Comparison of ENCODE assay signal across 15 cellular contexts in the genomic region with DNA sequence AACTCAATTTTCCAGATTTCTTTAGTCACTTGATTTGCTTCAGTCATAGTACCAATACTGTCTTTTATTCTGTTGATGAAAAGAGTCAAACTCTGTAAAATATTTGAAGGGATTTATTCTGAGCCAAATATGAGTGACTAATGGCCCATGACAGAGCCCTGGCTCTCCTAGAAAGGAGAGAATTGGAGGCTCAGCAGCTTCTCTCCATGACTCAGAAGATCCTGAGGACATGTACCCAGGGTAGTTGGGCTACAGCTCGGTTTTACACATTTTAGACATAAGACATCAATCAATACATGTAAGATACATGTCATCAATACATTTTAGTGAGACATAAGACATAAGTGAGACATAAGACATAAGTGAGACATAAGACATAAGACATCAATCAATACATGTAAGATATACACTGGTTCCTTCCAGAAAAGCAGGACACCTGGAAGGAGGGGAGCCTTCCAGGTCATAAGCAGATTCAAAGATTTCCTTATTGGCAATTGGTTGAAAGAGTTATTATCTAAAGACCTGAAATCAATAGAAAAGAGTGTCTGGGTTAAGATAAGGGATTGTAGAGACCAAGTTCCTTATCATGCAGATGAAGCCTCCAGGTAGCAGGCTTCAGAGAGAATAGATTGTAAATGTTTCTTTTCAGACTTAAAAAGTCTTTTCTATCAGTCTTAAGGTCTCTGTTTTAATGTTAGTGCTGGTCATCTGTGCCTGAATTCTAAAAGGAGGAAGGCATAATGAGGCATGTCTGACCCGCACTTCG.
DNase-seq lines count a peak whose midpoint lies in the region; ATAC-seq and TF ChIP-seq lines count a peak whose summit lies in the region.
"Had no signal": no experiment of that assay in that cellular context is flagged by ENCODE, and none has a peak within 500 bp of the region (broad histone marks: within the 10 kb centered on the region; RNA-seq: fewer than 3 reads in every experiment).

No MANE protein-coding gene starts in this region.

- intact Hi-C loops in esophagus muscularis mucosa (cut with DNase I) = no loop called here

- H3K27ac ChIP-seq in OCI-LY1 (ENCODE audit: low read depth, low read length, poor library complexity, severe bottlenecking) (peak overlapping the region; percentile 80), esophagus muscularis mucosa (replicated peaks in 1 of 4) (peak overlapping the region; percentile 40 to 56 (median 43)), rectal smooth muscle tissue (ENCODE audit: low read depth, low read length) (peak overlapping the region; percentile 7)

- no peaks in the 10 kb centered on the region for H3K36me3 Mint-ChIP-seq in natural killer cell treated with Interleukin-12 subunit alpha and Interleukin-12 subunit beta and Interleukin-15 and Interleukin-18, amount 100 ng/mL, for 72 hours
- H3K36me3 Mint-ChIP-seq: mesothelial cell of epicardium had no signal

- H3K4me3 Mint-ChIP-seq in natural killer cell treated with Interleukin-12 subunit alpha and Interleukin-12 subunit beta and Interleukin-15 and Interleukin-18, amount 100 ng/mL, for 72 hours = no peak overlapping the region
- H3K4me3 Mint-ChIP-seq: activated naive CD8-positive, alpha-beta T cell treated with anti-CD3 and anti-CD28 coated beads for 36 hours; mesothelial cell of epicardium had no signal

- peak; percentile 25 for DNase-seq in GM04504 (ENCODE audit: low read depth)
- DNase-seq in esophagus muscularis mucosa (ENCODE audit: extremely low spot score) = no peak
- no peak for DNase-seq in natural killer cell treated with Interleukin-12 subunit alpha and Interleukin-12 subunit beta and Interleukin-15 and Interleukin-18, amount 100 ng/mL, for 72 hours (ENCODE audit: low spot score)
- DNase-seq in SK-N-DZ (ENCODE audit: low spot score) = no peak
- DNase-seq: activated naive CD8-positive, alpha-beta T cell treated with anti-CD3 and anti-CD28 coated beads for 36 hours; dorsolateral prefrontal cortex; GOT3; hypothalamus; stimulated activated CD4-positive, alpha-beta T cell treated with anti-CD3 and anti-CD28 coated beads, Interleukin-2, amount 100 ng/mL, for 48 hours; stimulated activated naive CD4-positive, alpha-beta T cell treated with Interleukin-2 at 50 U/mL for 16 hours; T-helper 2 cell had no signal

- H3K27me3 Mint-ChIP-seq in natural killer cell treated with Interleukin-12 subunit alpha and Interleukin-12 subunit beta and Interleukin-15 and Interleukin-18, amount 100 ng/mL, for 72 hours = peaks cover 4 to 6% of the 10 kb centered on the region in 2 donors

- no peaks in the 10 kb centered on the region for H3K79me2 ChIP-seq in OCI-LY1 (ENCODE audit: insufficient read depth, low read length)

- H3K9ac ChIP-seq in OCI-LY1 (ENCODE audit: low read length) (no peak overlapping the region; the same call in 1 of the 2 replicates), rectal smooth muscle tissue (ENCODE audit: low read length) (no peak overlapping the region)

- H3K36me3 ChIP-seq in OCI-LY1 (ENCODE audit: insufficient read depth, low read length) (no peaks in the 10 kb centered on the region), esophagus muscularis mucosa (no peaks in the 10 kb centered on the region), rectal smooth muscle tissue (ENCODE audit: control insufficient read depth, insufficient read depth, low read length) (no peaks in the 10 kb centered on the region)

- H3K27ac Mint-ChIP-seq in natural killer cell treated with Interleukin-12 subunit alpha and Interleukin-12 subunit beta and Interleukin-15 and Interleukin-18, amount 100 ng/mL, for 72 hours = no peak overlapping the region
- H3K27ac Mint-ChIP-seq: mesothelial cell of epicardium had no signal

- no peak overlapping the region for H3K4me2 ChIP-seq in OCI-LY1 (ENCODE audit: low read length)

- H3K4me1 ChIP-seq in OCI-LY1 (ENCODE audit: insufficient read depth, low read length, severe bottlenecking) (peaks cover 65% of the 10 kb centered on the region), esophagus muscularis mucosa (peaks cover 20 to 35% (median 24%) of the 10 kb centered on the region in 4 donors), rectal smooth muscle tissue (ENCODE audit: control insufficient read depth, insufficient read depth, low read length) (peaks cover 18% of the 10 kb centered on the region)

- no peaks in the 10 kb centered on the region for H3K27me3 ChIP-seq in OCI-LY1 (ENCODE audit: insufficient read depth, low read length)
- no peaks in the 10 kb centered on the region for H3K27me3 ChIP-seq in esophagus muscularis mucosa
- no peaks in the 10 kb centered on the region for H3K27me3 ChIP-seq in rectal smooth muscle tissue (ENCODE audit: control insufficient read depth, insufficient read depth, low read length)
- H3K27me3 ChIP-seq: dorsolateral prefrontal cortex had no signal

- WGBS in esophagus muscularis mucosa = 84% methylated on average over 3 of the region's 3 CpGs

- ATAC-seq in HG03354 (IDR thresholded peaks at IDR 0.05; ENCODE audit: poor library complexity, severe bottlenecking, unreplicated experiment) = no peak
- ATAC-seq in natural killer cell treated with Interleukin-12 subunit alpha and Interleukin-12 subunit beta and Interleukin-15 and Interleukin-18, amount 100 ng/mL, for 72 hours = no peak

- peaks cover 3% of the 10 kb centered on the region for H3K9me3 Mint-ChIP-seq in natural killer cell treated with Interleukin-12 subunit alpha and Interleukin-12 subunit beta and Interleukin-15 and Interleukin-18, amount 100 ng/mL, for 72 hours
- H3K9me3 Mint-ChIP-seq: activated naive CD8-positive, alpha-beta T cell treated with anti-CD3 and anti-CD28 coated beads for 36 hours; mesothelial cell of epicardium had no signal

- H2AFZ ChIP-seq in OCI-LY1 (ENCODE audit: low read length) = no peak overlapping the region

- TF ChIP-seq POLR2A in esophagus muscularis mucosa (IDR thresholded peaks at IDR 0.05; ENCODE audit: low read depth) = no peak

- no peaks in the 10 kb centered on the region for H3K9me2 ChIP-seq in OCI-LY1 (ENCODE audit: low read depth, low read length)

- H3K4me3 ChIP-seq in OCI-LY1 (ENCODE audit: low read depth, low read length, poor library complexity, severe bottlenecking) (no peak overlapping the region), esophagus muscularis mucosa (no peak overlapping the region), rectal smooth muscle tissue (ENCODE audit: low read length) (no peak overlapping the region)
- H3K4me3 ChIP-seq: dorsolateral prefrontal cortex had no signal

- H3F3A ChIP-seq in OCI-LY1 (ENCODE audit: insufficient read depth, low read length) = no peaks in the 10 kb centered on the region

- H3K4me1 Mint-ChIP-seq in natural killer cell treated with Interleukin-12 subunit alpha and Interleukin-12 subunit beta and Interleukin-15 and Interleukin-18, amount 100 ng/mL, for 72 hours (ENCODE audit: low read depth in 2 of 2) = peaks cover 0 to 5% of the 10 kb centered on the region in 2 donors

- no peaks in the 10 kb centered on the region for H4K20me1 ChIP-seq in OCI-LY1 (ENCODE audit: insufficient read depth, low read length)

- TF ChIP-seq EP300 in esophagus muscularis mucosa (IDR thresholded peaks at IDR 0.05) = no peak

- H3K9me3 ChIP-seq in OCI-LY1 (ENCODE audit: low read length) (no peaks in the 10 kb centered on the region), esophagus muscularis mucosa (no peaks in the 10 kb centered on the region)

- TF ChIP-seq CTCF in OCI-LY1 (IDR thresholded peaks at IDR 0.05; ENCODE audit: low read length) = no peak
- no peak for TF ChIP-seq CTCF in esophagus muscularis mucosa (IDR thresholded peaks at IDR 0.05)

Comparison
In these comparisons a context has a peak if more than half of its experiments do, and no peak if none do; other contexts are left out.
1. H3K27ac ChIP-seq: peak in every context shown above with its lines; median percentile 80 in OCI-LY1; 43 in esophagus muscularis mucosa; 7 in rectal smooth muscle tissue.